25 cellular contexts compared by ENCODE assay signal in the genomic region with DNA sequence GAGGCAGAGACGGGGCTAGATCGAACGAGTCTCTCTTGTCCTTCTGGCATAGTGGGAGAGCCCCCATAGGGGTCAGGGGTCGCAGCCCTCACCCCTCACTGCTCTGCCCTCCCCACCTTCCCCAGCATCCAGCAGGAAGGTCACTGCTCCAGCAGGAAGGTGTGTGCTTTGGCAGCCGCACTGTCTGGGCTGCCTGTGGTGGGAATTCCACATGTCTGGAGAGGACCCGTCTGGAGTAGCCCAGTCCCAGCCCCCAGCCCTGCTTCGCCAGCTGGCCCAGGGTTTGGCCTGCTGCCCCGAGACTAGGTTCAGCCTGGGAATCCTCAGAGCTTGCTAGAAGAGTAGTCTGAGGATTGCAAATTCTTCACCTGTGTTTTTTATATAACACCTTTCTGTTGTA. TPM values are rescaled to one million over a fixed set of nuclear protein-coding genes. Genes with fewer than 3 reads are reported as not detected.
"Had no signal": no experiment of that assay in that cellular context is flagged by ENCODE, and none has a peak within 500 bp of the region (broad histone marks: within the 10 kb centered on the region; RNA-seq: fewer than 3 reads in every experiment).

No MANE protein-coding gene starts in this region.

- H3K4me2 ChIP-seq: hepatocyte had no signal

- H3K9me3 ChIP-seq: testis, transverse colon had no signal

- H3K27me3 ChIP-seq: hepatocyte, testis had no signal

- H3K4me3 ChIP-seq: coronary artery, hepatocyte, testis, transverse colon had no signal

- H3K4me1 Mint-ChIP-seq: naive thymus-derived CD8-positive, alpha-beta T cell; stimulated activated naive B cell treated with anti-CD40 and anti-IgM and Interleukin-4, amounts not matched to agents 10 μg/mL and 1 μg/mL and 100 μg/mL, for 72 hours; stimulated activated naive CD8-positive, alpha-beta T cell treated with anti-CD3 and anti-CD28 coated beads, Interleukin-15, amount 100 ng/mL, for 72 hours had no signal

- H3K9me3 Mint-ChIP-seq: naive thymus-derived CD8-positive, alpha-beta T cell; stimulated activated naive B cell treated with anti-CD40 and anti-IgM and Interleukin-4, amounts not matched to agents 10 μg/mL and 1 μg/mL and 100 μg/mL, for 72 hours; stimulated activated naive CD8-positive, alpha-beta T cell treated with anti-CD3 and anti-CD28 coated beads, Interleukin-15, amount 100 ng/mL, for 72 hours had no signal

- H3K4me3 Mint-ChIP-seq: naive thymus-derived CD8-positive, alpha-beta T cell; stimulated activated naive B cell treated with anti-CD40 and anti-IgM and Interleukin-4, amounts not matched to agents 10 μg/mL and 1 μg/mL and 100 μg/mL, for 72 hours; stimulated activated naive CD8-positive, alpha-beta T cell treated with anti-CD3 and anti-CD28 coated beads, Interleukin-15, amount 100 ng/mL, for 72 hours had no signal

- H3K4me1 ChIP-seq: testis, transverse colon had no signal

- DNase-seq: cerebellar nuclear complex; effector CD4-positive, alpha-beta T cell; foreskin melanocyte; head of caudate nucleus; left colon; naive thymus-derived CD8-positive, alpha-beta T cell; right cardiac atrium; stimulated activated CD4-positive, alpha-beta T cell treated with anti-CD3 and anti-CD28 coated beads, Interleukin-4, amount 100 ng/mL, for 24 hours; stimulated activated naive B cell treated with anti-CD40 and anti-IgM and Interleukin-4, amounts not matched to agents 10 μg/mL and 1 μg/mL and 100 μg/mL, for 72 hours; stimulated activated naive CD8-positive, alpha-beta T cell treated with anti-CD3 and anti-CD28 coated beads, Interleukin-15, amount 100 ng/mL, for 72 hours; testis; transverse colon had no signal

- H2AFZ ChIP-seq: hepatocyte had no signal

- H3K27ac ChIP-seq: coronary artery, hepatocyte, testis, transverse colon had no signal

- H3K36me3 Mint-ChIP-seq: naive thymus-derived CD8-positive, alpha-beta T cell; stimulated activated naive B cell treated with anti-CD40 and anti-IgM and Interleukin-4, amounts not matched to agents 10 μg/mL and 1 μg/mL and 100 μg/mL, for 72 hours had no signal

- H3K79me2 ChIP-seq: hepatocyte had no signal

- ATAC-seq: naive thymus-derived CD8-positive, alpha-beta T cell; right cardiac atrium; stimulated activated naive B cell treated with anti-CD40 and anti-IgM and Interleukin-4, amounts not matched to agents 10 μg/mL and 1 μg/mL and 100 μg/mL, for 72 hours; stimulated activated naive CD8-positive, alpha-beta T cell treated with anti-CD3 and anti-CD28 coated beads, Interleukin-15, amount 100 ng/mL, for 72 hours had no signal

- H3K27ac Mint-ChIP-seq: progenitor cell of endocrine pancreas; stimulated activated naive B cell treated with anti-CD40 and anti-IgM and Interleukin-4, amounts not matched to agents 10 μg/mL and 1 μg/mL and 100 μg/mL, for 72 hours; stimulated activated naive CD8-positive, alpha-beta T cell treated with anti-CD3 and anti-CD28 coated beads, Interleukin-15, amount 100 ng/mL, for 72 hours had no signal

- H3K36me3 ChIP-seq: transverse colon had no signal

RNA-seq across cellular contexts. Expression of a gene that starts 2.5 kb away (rescaled TPM):
- total RNA-seq: dermis microvascular lymphatic vessel endothelial cell; kidney epithelial cell; left colon; liver; lung microvascular endothelial cell; mesenteric fat pad; mononuclear cell; naive thymus-derived CD8-positive, alpha-beta T cell; osteocyte; progenitor cell of endocrine pancreas; right cardiac atrium; subcutaneous adipose tissue; transverse colon had no signal
- polyA plus RNA-seq: esophagus; hepatocyte; liver; naive thymus-derived CD8-positive, alpha-beta T cell; neural cell; right cardiac atrium had no signal

RNA-seq across cellular contexts. Expression of a gene that starts 21.2 kb away (rescaled TPM):
- total RNA-seq: dermis microvascular lymphatic vessel endothelial cell; kidney epithelial cell; lung microvascular endothelial cell; mononuclear cell; naive thymus-derived CD8-positive, alpha-beta T cell; osteocyte; subcutaneous adipose tissue had no signal
- polyA plus RNA-seq: naive thymus-derived CD8-positive, alpha-beta T cell; neural cell had no signal
